In genomic region chr20:17796096-17796563, GRCh38 we compare ENCODE assay signal across 16 cellular contexts.
DNase-seq lines count a peak whose midpoint lies in the region; ATAC-seq and TF ChIP-seq lines count a peak whose summit lies in the region.
"Had no signal": no experiment of that assay in that cellular context is flagged by ENCODE, and none has a peak within 500 bp of the region (broad histone marks: within the 10 kb centered on the region; RNA-seq: fewer than 3 reads in every experiment).

No MANE protein-coding gene starts in this region.

- H3K27me3 ChIP-seq in hepatocyte (no peaks in the 10 kb centered on the region), skeletal muscle tissue (ENCODE audit: control insufficient read depth in 3 of 3, insufficient read depth in 3 of 3, low read length in 3 of 3) (no peaks in the 10 kb centered on the region)

- peak; percentile 46 for DNase-seq in GM04504 (ENCODE audit: low read depth)
- DNase-seq in cardiac fibroblast (ENCODE audit: low read depth in 2 of 2), result peak; percentile 75 to 86
- DNase-seq in hepatocyte (ENCODE audit: low spot score), result peak; percentile 50
- DNase-seq in SHP77 (lab: John Stamatoyannopoulos, UW), result no peak
- no peak for DNase-seq in NOMO-1 (lab: John Stamatoyannopoulos, UW; ENCODE audit: unreplicated experiment in 2 of 2)
- no peak for DNase-seq in NCI-H2081 treated with DMSO at 0.1 percent for 48 hours (lab: John Stamatoyannopoulos, UW)
- DNase-seq: C1 segment of cervical spinal cord; natural killer cell; NCI-H2171 treated with DMSO at 0.1 percent for 48 hours; SHP77 treated with DMSO at 0.1 percent for 48 hours; stimulated activated CD4-positive, alpha-beta T cell treated with anti-CD3 and anti-CD28 coated beads, Interleukin-2, amount 100 ng/mL, for 24 hours had no signal

- H3K36me3 ChIP-seq in hepatocyte (replicated peaks; ENCODE audit: insufficient read depth, low read depth), result no peaks in the 10 kb centered on the region
- H3K36me3 ChIP-seq in skeletal muscle tissue (ENCODE audit: control insufficient read depth in 3 of 3, insufficient read depth in 3 of 3, low read length in 3 of 3), result no peaks in the 10 kb centered on the region

- no peaks in the 10 kb centered on the region for H4K20me1 ChIP-seq in hepatocyte (ENCODE audit: insufficient read depth, poor library complexity, severe bottlenecking)

- WGBS in hepatocyte (ENCODE audit: low lambda C conversion rate, missing lambda C conversion rate), result 68% methylated on average over 2 of the region's 2 CpGs

- ATAC-seq in GM19397 (IDR thresholded peaks at IDR 0.05; ENCODE audit: unreplicated experiment), result no peak
- ATAC-seq: activated CD4-positive, CD25-positive, alpha-beta regulatory T cell treated with anti-CD3 and anti-CD28 coated beads, Interleukin-2, amount 50 U/mL, for 24 hours; activated T-helper 17 cell treated with anti-CD3 and anti-CD28 coated beads, Interleukin-2, amount 50 U/mL, for 72 hours; K562 had no signal

- H3K4me3 ChIP-seq in cardiac fibroblast (replicated peaks in 1 of 2; ENCODE audit: low read depth in 2 of 2, low read length in 2 of 2) (no peak overlapping the region), hepatocyte (no peak overlapping the region), skeletal muscle tissue (ENCODE audit: low read length in 3 of 3) (no peak overlapping the region)
- H3K4me3 ChIP-seq: K562 had no signal

- H3K79me2 ChIP-seq in hepatocyte, result no peaks in the 10 kb centered on the region

- no peaks in the 10 kb centered on the region for H3K4me1 ChIP-seq in hepatocyte (ENCODE audit: insufficient read depth)
- H3K4me1 ChIP-seq in skeletal muscle tissue (ENCODE audit: control insufficient read depth in 3 of 3, insufficient read depth in 3 of 3, low read length in 3 of 3), result peaks cover 10 to 17% (median 14%) of the 10 kb centered on the region in 3 donors

- H3K27ac ChIP-seq in hepatocyte, result peak overlapping the region; percentile 38
- peak overlapping the region; percentile 79 for H3K27ac ChIP-seq in skeletal muscle tissue (ENCODE audit: low read depth, low read length)

- H3K9ac ChIP-seq in skeletal muscle tissue (ENCODE audit: low read depth in 1 of 3, low read length in 3 of 3), result peak overlapping the region in 1 of 3 donors; percentile 26

- no peak overlapping the region for H3K4me2 ChIP-seq in hepatocyte

- H3K9me2 ChIP-seq in hepatocyte (replicated peaks; ENCODE audit: insufficient read depth), result no peaks in the 10 kb centered on the region

- H3K9me3 ChIP-seq in hepatocyte (ENCODE audit: low read depth), result no peaks in the 10 kb centered on the region
- no peaks in the 10 kb centered on the region for H3K9me3 ChIP-seq in skeletal muscle tissue (ENCODE audit: control insufficient read depth in 3 of 3, low read length in 3 of 3)

- TF ChIP-seq CTCF in cardiac fibroblast (IDR thresholded peaks at IDR 0.05; ENCODE audit: low read depth, low read length) (no peak), hepatocyte (IDR thresholded peaks at IDR 0.05; ENCODE audit: poor library complexity) (no peak)

- H2AFZ ChIP-seq in hepatocyte, result no peak overlapping the region

Comparison
In these comparisons a context has a peak if more than half of its experiments do, and no peak if none do; other contexts are left out.
1. DNase-seq: peak in GM04504 (single experiment), cardiac fibroblast (2 of 2) and hepatocyte (single experiment); none in SHP77 (0 of 2), NOMO-1 (0 of 2) and NCI-H2081 treated with DMSO at 0.1 percent for 48 hours (single experiment).